In the genomic region with DNA sequence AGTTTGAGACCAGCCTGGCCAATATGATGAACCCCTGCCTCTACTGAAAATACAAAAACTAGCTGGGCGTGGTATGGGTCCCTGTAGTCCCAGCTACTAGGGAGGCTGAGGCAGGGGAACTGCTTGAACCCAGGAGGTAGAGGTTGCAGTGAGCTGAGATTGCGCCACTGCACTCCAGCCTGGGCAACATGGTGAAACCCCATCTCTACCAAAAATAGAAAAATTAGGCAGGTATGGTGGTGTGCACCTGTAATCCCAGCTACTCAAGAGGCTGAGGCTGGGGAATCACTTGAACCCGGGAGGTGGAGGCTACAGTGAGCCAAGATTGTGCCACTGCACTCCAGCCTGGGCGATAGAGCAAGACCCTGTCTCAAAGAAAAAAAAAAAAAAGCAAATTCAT, we compare ENCODE assay signal across 1 cellular context. TPM values are rescaled to one million over a fixed set of nuclear protein-coding genes. Genes with fewer than 3 reads are reported as not detected.
"Had no signal": no experiment of that assay in that cellular context is flagged by ENCODE, and none has a peak within 500 bp of the region (broad histone marks: within the 10 kb centered on the region; RNA-seq: fewer than 3 reads in every experiment).

No MANE protein-coding gene starts in this region.

RNA-seq across cellular contexts. Expression of a gene that starts 48.1 kb away (rescaled TPM):
- total RNA-seq: HFFc6 had no signal
